8 cellular contexts compared by ENCODE assay signal in the genomic region with DNA sequence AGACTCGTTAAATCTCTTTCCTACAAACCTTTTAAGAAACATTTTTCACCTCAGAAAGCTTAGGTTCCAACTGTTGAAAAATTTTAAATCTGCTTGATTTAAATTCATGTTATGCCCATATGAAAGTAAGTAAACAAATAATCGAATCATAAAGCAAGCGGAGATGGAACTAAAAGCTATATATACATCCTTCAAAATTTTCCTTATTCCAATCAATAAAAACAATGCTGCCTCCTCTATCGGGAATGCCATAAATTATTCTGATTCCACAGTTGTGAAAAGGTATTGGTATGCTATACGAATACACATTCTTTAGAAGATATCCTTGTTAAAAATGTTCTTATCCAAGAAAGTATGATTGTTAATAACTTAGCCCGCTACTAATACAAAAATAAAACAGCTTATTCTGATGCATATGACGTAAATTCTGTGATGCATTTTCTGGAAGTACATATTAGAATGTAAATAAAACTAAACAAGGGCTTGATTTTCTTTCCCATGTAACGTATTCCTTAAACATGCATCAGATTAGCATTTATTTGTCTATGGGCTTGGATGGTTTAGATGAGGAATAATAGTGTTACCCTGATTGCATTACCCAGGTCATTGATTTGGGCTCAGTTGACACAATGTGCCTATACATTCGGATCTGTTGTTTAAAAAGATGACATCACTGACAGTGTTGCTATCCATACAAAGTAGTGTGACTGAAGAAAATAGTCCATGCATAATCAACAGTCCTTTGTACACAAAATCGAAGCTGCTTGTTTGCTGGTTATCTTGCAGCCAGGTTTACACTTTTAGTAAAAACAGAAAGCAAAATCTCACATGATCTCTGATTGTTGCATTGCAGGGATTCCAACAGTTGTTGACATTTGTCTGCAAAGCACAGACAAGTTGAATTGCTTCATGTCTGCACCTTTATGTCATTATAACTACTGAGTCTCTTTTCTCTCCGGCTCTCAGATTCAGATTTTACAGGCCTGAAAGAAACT. TPM values are rescaled to one million over a fixed set of nuclear protein-coding genes. Genes with fewer than 3 reads are reported as not detected.
DNase-seq lines count a peak whose midpoint lies in the region; ATAC-seq and TF ChIP-seq lines count a peak whose summit lies in the region.

No MANE protein-coding gene starts in this region.

- no peaks in the 10 kb centered on the region for H3F3A ChIP-seq in neural cell (ENCODE audit: insufficient read depth, low read length, poor library complexity, severe bottlenecking)

- peak overlapping the region; percentile 71 for H3K4me2 ChIP-seq in neural cell (ENCODE audit: low read length)

- peak overlapping the region; percentile 40 for H2AFZ ChIP-seq in neural cell (ENCODE audit: low read depth, low read length)

- DNase-seq in GM12865 (ENCODE audit: low read depth) (no peak), LNCaP clone FGC (ENCODE audit: low read depth) (no peak), cerebellar cortex (ENCODE audit: low spot score) (peak; percentile 4)
- DNase-seq in stimulated activated CD8-positive, alpha-beta memory T cell treated with anti-CD3 and anti-CD28 coated beads, Interleukin-4, amount 100 ng/mL, for 48 hours, result no peak

- TF ChIP-seq CTCF in GM12865 (IDR thresholded peaks at IDR 0.05; ENCODE audit: insufficient read depth, low read depth, low read length, missing control alignments) (no peak), LNCaP clone FGC (IDR thresholded peaks at IDR 0.05; ENCODE audit: control insufficient read depth, extremely low read depth, insufficient read depth) (no peak), neural cell (IDR thresholded peaks at IDR 0.05; ENCODE audit: poor library complexity, severe bottlenecking) (no peak)

- H3K27ac ChIP-seq in neural cell (ENCODE audit: low read length), result peak overlapping the region; percentile 75

- no peaks in the 10 kb centered on the region for H3K27me3 ChIP-seq in neural cell (ENCODE audit: insufficient read depth, low read depth, low read length)

- ATAC-seq in HG03139 (IDR thresholded peaks at IDR 0.05; ENCODE audit: unreplicated experiment) (no peak), GM19035 (IDR thresholded peaks at IDR 0.05; ENCODE audit: unreplicated experiment) (no peak)
- no peak for ATAC-seq in activated CD4-positive, CD25-positive, alpha-beta regulatory T cell treated with anti-CD3 and anti-CD28 coated beads, Interleukin-2, amount 50 U/mL, for 24 hours

- H3K79me2 ChIP-seq in neural cell (replicated peaks; ENCODE audit: insufficient read depth, low read length), result no peaks in the 10 kb centered on the region

- H3K4me3 ChIP-seq in GM12865 (ENCODE audit: low read depth, low read length) (peak overlapping the region; percentile 86), LNCaP clone FGC (ENCODE audit: low read depth, low read length) (peak overlapping the region; percentile 95), neural cell (ENCODE audit: low read length) (peak overlapping the region; percentile 74)

- TF ChIP-seq EP300 in neural cell (conservative IDR thresholded peaks at IDR 0.05; ENCODE audit: poor library complexity, severe bottlenecking), result peak; percentile 27

- no peak for TF ChIP-seq RAD21 in neural cell (conservative IDR thresholded peaks at IDR 0.05)

- no peaks in the 10 kb centered on the region for H3K36me3 ChIP-seq in neural cell (ENCODE audit: insufficient read depth, low read length)

- no peaks in the 10 kb centered on the region for H3K9me3 ChIP-seq in neural cell (ENCODE audit: low read length)

- H3K9me2 ChIP-seq in neural cell (ENCODE audit: insufficient read depth, low read length), result no peaks in the 10 kb centered on the region

- H4K20me1 ChIP-seq in neural cell (ENCODE audit: insufficient read depth), result no peaks in the 10 kb centered on the region

- H3K9ac ChIP-seq in neural cell (ENCODE audit: low read length), result peak overlapping the region; percentile 81

TF ChIP-seq in neural cell, 6 proteins besides CTCF, POLR2A, EP300 and RAD21:
- TF ChIP-seq TAF1 (IDR thresholded peaks at IDR 0.05; ENCODE audit: low read depth) (no peak), POLR2AphosphoS5 (IDR thresholded peaks at IDR 0.05) (peak; percentile 35)
TF ChIP-seq in neural cell: peak in this region for 1.

RNA-seq across cellular contexts. Expression of a gene that starts 0.7 kb away (rescaled TPM):
- 35.7 and 38.8 TPM in 2 replicates for polyA plus RNA-seq in neural cell
- 34.8 and 47.0 TPM in 2 replicates for polyA minus RNA-seq in neural cell

RNA-seq across cellular contexts. Expression of a gene that starts 29.9 kb away (rescaled TPM):
- not detected in 2 replicates for polyA plus RNA-seq in neural cell
- not detected in 2 replicates for polyA minus RNA-seq in neural cell

RNA-seq across cellular contexts. Expression of a gene that starts 37.6 kb away (rescaled TPM):
- polyA plus RNA-seq in neural cell, result 2.1 and 5.2 TPM in 2 replicates
- 8.3 and 9.6 TPM in 2 replicates for polyA minus RNA-seq in neural cell
